16 cellular contexts compared by ENCODE assay signal in the genomic region with DNA sequence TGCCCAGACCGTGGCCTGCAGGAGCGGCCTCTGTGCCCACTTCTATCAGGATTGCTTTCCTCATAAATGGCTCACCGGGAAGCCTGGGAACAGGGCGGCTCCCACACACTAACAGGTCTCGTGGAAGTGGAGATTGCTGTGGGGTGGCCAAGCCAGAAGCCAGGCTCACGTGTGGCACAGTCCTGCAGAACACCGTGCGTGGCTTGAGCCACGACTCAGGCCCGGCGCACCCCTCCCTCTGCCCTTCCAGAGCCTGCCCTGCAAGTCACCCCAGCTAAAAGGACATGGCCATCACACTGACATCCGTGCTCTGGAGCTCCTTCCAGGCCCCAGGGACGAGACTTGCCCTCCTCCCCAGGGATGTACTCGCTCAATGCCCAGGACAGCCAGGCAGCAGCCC.
"Had no signal": no experiment of that assay in that cellular context is flagged by ENCODE, and none has a peak within 500 bp of the region (broad histone marks: within the 10 kb centered on the region; RNA-seq: fewer than 3 reads in every experiment).

No MANE protein-coding gene starts in this region.

- H3K4me2 ChIP-seq: hepatocyte had no signal

- ATAC-seq: activated T-helper 17 cell treated with anti-CD3 and anti-CD28 coated beads, Interleukin-2, amount 50 U/mL, for 72 hours; mucosa of descending colon; naive thymus-derived CD8-positive, alpha-beta T cell; stimulated activated memory B cell treated with anti-CD40 and anti-IgM and Interleukin-4, amounts not matched to agents 10 μg/mL and 1 μg/mL and 100 μg/mL, for 72 hours had no signal

- DNase-seq: activated CD4-positive, alpha-beta T cell treated with anti-CD3 and anti-CD28 coated beads, Interleukin-2, amount 50 U/mL, for 4 hours; activated CD4-positive, CD25-positive, alpha-beta regulatory T cell treated with anti-CD3 and anti-CD28 coated beads, Interleukin-2, amount 50 U/mL, for 72 hours; activated naive CD4-positive, alpha-beta T cell treated with Interleukin-2 at 50 U/mL for 16 hours; activated T-cell treated with anti-CD3 and anti-CD28 coated beads for 4 hours; islet precursor cell; mammary epithelial cell; naive thymus-derived CD8-positive, alpha-beta T cell; occipital lobe; stimulated activated CD4-positive, alpha-beta T cell treated with anti-CD3 and anti-CD28 coated beads, Interleukin-12 subunit alpha, Interleukin-12 subunit beta, amount 100 ng/mL, for 4 hours; stimulated activated CD4-positive, alpha-beta T cell treated with anti-CD3 and anti-CD28 coated beads, Interleukin-2, amount 100 ng/mL, for 24 hours had no signal

- H3K9me3 ChIP-seq: mucosa of descending colon, upper lobe of left lung had no signal

- H3K27me3 Mint-ChIP-seq: activated T-helper 17 cell treated with anti-CD3 and anti-CD28 coated beads, Interleukin-2, amount 50 U/mL, for 72 hours; naive thymus-derived CD8-positive, alpha-beta T cell; stimulated activated memory B cell treated with anti-CD40 and anti-IgM and Interleukin-4, amounts not matched to agents 10 μg/mL and 1 μg/mL and 100 μg/mL, for 72 hours had no signal

- H3K4me3 ChIP-seq: hepatocyte, mucosa of descending colon had no signal

- H3K9me3 Mint-ChIP-seq: activated T-helper 17 cell treated with anti-CD3 and anti-CD28 coated beads, Interleukin-2, amount 50 U/mL, for 72 hours; T-helper 2 cell treated with Interferon-gamma antibody and Interleukin-4, amounts not matched to agents 5 μg/mL and 100 μg/mL, for 36 hours had no signal

- H3K27me3 ChIP-seq: hepatocyte, upper lobe of left lung had no signal

- H3K27ac Mint-ChIP-seq: activated T-helper 17 cell treated with anti-CD3 and anti-CD28 coated beads, Interleukin-2, amount 50 U/mL, for 72 hours; stimulated activated memory B cell treated with anti-CD40 and anti-IgM and Interleukin-4, amounts not matched to agents 10 μg/mL and 1 μg/mL and 100 μg/mL, for 72 hours; T-helper 2 cell treated with Interferon-gamma antibody and Interleukin-4, amounts not matched to agents 5 μg/mL and 100 μg/mL, for 36 hours had no signal

- H3K27ac ChIP-seq: hepatocyte had no signal

- H3K4me3 Mint-ChIP-seq: activated T-helper 17 cell treated with anti-CD3 and anti-CD28 coated beads, Interleukin-2, amount 50 U/mL, for 72 hours; naive thymus-derived CD8-positive, alpha-beta T cell; stimulated activated memory B cell treated with anti-CD40 and anti-IgM and Interleukin-4, amounts not matched to agents 10 μg/mL and 1 μg/mL and 100 μg/mL, for 72 hours; T-helper 2 cell treated with Interferon-gamma antibody and Interleukin-4, amounts not matched to agents 5 μg/mL and 100 μg/mL, for 36 hours had no signal

- H2AFZ ChIP-seq: hepatocyte had no signal
